In the genomic region with DNA sequence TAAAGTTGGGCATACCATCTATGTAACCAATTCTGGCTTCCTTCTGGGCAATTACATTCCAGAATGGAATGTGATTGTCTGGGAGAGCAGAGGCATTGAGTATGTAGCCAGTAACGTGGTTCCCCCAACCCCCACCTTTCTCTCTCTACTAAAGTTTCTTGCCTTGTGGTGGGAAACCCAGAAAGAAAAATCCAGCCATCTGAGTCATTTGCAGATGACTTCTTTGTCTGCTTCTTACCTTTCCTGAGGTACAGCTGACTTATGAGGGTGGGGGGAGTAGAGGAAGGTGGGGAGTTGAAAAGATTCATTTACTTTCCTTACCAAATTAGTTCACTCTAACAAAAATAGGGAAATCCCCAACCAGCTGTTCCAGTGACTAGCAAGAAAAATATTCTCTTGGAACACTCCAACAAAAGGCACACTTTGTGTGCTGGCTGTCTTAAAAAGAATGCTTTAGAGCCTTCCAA, we compare ENCODE assay signal across 13 cellular contexts.
DNase-seq lines count a peak whose midpoint lies in the region; ATAC-seq and TF ChIP-seq lines count a peak whose summit lies in the region.
"Had no signal": no experiment of that assay in that cellular context is flagged by ENCODE, and none has a peak within 500 bp of the region (broad histone marks: within the 10 kb centered on the region; RNA-seq: fewer than 3 reads in every experiment).

No MANE protein-coding gene starts in this region.

- no peak overlapping the region for H2BK15ac ChIP-seq in neuronal stem cell (ENCODE audit: low read length)

- no peak overlapping the region for H3K4me3 ChIP-seq in neuronal stem cell (ENCODE audit: low read length in 2 of 2)
- no peak overlapping the region for H3K4me3 ChIP-seq in dorsolateral prefrontal cortex
- H3K4me3 ChIP-seq: tibial artery had no signal

- H3K4me2 ChIP-seq in neuronal stem cell (ENCODE audit: insufficient read depth, low read length, poor library complexity, severe bottlenecking) = no peak overlapping the region

- no peak overlapping the region for H2BK12ac ChIP-seq in neuronal stem cell (ENCODE audit: low read length)

- peak overlapping the region; percentile 58 for H2AFZ ChIP-seq in neuronal stem cell (ENCODE audit: low read length)

- no peak overlapping the region for H2BK5ac ChIP-seq in neuronal stem cell (ENCODE audit: low read length)

- no peaks in the 10 kb centered on the region for H3K27me3 ChIP-seq in neuronal stem cell (ENCODE audit: control insufficient read depth in 3 of 3, insufficient read depth in 3 of 3, low read depth in 1 of 3, low read length in 3 of 3)
- peaks cover 0 to 4% (median 0%) of the 10 kb centered on the region in 45 donors for H3K27me3 ChIP-seq in dorsolateral prefrontal cortex
- H3K27me3 ChIP-seq: tibial artery had no signal

- peaks cover 0 to 7% of the 10 kb centered on the region in 2 donors for H3K9me3 ChIP-seq in neuronal stem cell (replicated peaks in 1 of 2; ENCODE audit: control insufficient read depth in 2 of 2, insufficient read depth in 1 of 2, low read depth in 1 of 2, low read length in 2 of 2)
- H3K9me3 ChIP-seq: tibial artery had no signal

- no peaks in the 10 kb centered on the region for H3K36me3 ChIP-seq in neuronal stem cell (replicated peaks in 1 of 2; ENCODE audit: control insufficient read depth in 2 of 2, insufficient read depth in 2 of 2, low read length in 2 of 2)
- H3K36me3 ChIP-seq: tibial artery had no signal

- ATAC-seq in GM18498 (IDR thresholded peaks at IDR 0.05; ENCODE audit: unreplicated experiment) (no peak), HG03378 (IDR thresholded peaks at IDR 0.05; ENCODE audit: unreplicated experiment) (no peak)

- no peak overlapping the region for H3K4ac ChIP-seq in neuronal stem cell (ENCODE audit: low read length)

- no peak overlapping the region for H4K8ac ChIP-seq in neuronal stem cell (ENCODE audit: low read depth, low read length)

- POLR2A ChIA-PET in RWPE1 (lab: Yijun Ruan, JAX; ENCODE audit: low non-redundant PET) = no interaction called here

- H4K91ac ChIP-seq in neuronal stem cell (ENCODE audit: low read depth, low read length, poor library complexity) = no peak overlapping the region

- intact Hi-C loops in dorsolateral prefrontal cortex (cut with DNase I) = no loop called here

- H3K9ac ChIP-seq in neuronal stem cell (ENCODE audit: low read depth, low read length, poor library complexity) = no peak overlapping the region

- no peaks in the 10 kb centered on the region for H3K79me1 ChIP-seq in neuronal stem cell (ENCODE audit: low read depth, low read length)

- no peak overlapping the region for H3K23ac ChIP-seq in neuronal stem cell (ENCODE audit: low read depth, low read length, poor library complexity)

- no peak overlapping the region for H2BK120ac ChIP-seq in neuronal stem cell (ENCODE audit: low read depth, low read length)

- DNase-seq in ELF-1 (ENCODE audit: low read depth, low spot score) (peak; percentile 63), RWPE1 (ENCODE audit: low spot score) (peak; percentile 87), fibroblast of gingiva (ENCODE audit: low read depth) (peak; percentile 45), neuronal stem cell (ENCODE audit: low spot score) (no peak), retina (no peak), dorsolateral prefrontal cortex (no peak)
- DNase-seq: erythroblast; Karpas-422; naive B cell; stimulated activated CD4-positive, alpha-beta T cell treated with anti-CD3 and anti-CD28 coated beads, Interleukin-4, amount 100 ng/mL, for 24 hours; tibial artery had no signal

- H3K18ac ChIP-seq in neuronal stem cell (ENCODE audit: low read length) = no peak overlapping the region

- no CpG with 5 or more reads among the region's 1 CpG for WGBS in neuronal stem cell (ENCODE audit: extremely low coverage in 2 of 2, insufficient read length in 2 of 2, insufficient replicate concordance in 1 of 2), 2 donors

- H2AK5ac ChIP-seq in neuronal stem cell (ENCODE audit: low read depth, low read length) = no peak overlapping the region

- H3K27ac ChIP-seq in RWPE1 (no peak overlapping the region), neuronal stem cell (replicated peaks; ENCODE audit: low read length) (no peak overlapping the region), dorsolateral prefrontal cortex (no peak overlapping the region)
- H3K27ac ChIP-seq: tibial artery had no signal

- TF ChIP-seq CTCF in RWPE1 (conservative IDR thresholded peaks at IDR 0.05; ENCODE audit: low read depth) = no peak
- TF ChIP-seq CTCF in dorsolateral prefrontal cortex (IDR thresholded peaks at IDR 0.05 in 54 of 56, conservative IDR thresholded peaks at IDR 0.05 in 2 of 56; ENCODE audit: low read depth in 1 of 56, partially characterized antibody in 56 of 56) = no peak

- H3K4me1 ChIP-seq in neuronal stem cell (ENCODE audit: control insufficient read depth in 2 of 2, insufficient read depth in 1 of 2, low read depth in 1 of 2, low read length in 2 of 2) = peaks cover 2 to 10% of the 10 kb centered on the region in 2 donors

- H3K14ac ChIP-seq in neuronal stem cell (ENCODE audit: low read length) = no peak overlapping the region

- CTCF ChIA-PET in RWPE1 (lab: Yijun Ruan, JAX) = no interaction called here

Comparison
In these comparisons a context has a peak if more than half of its experiments do, and no peak if none do; other contexts are left out.
1. DNase-seq: peak in ELF-1 (single experiment), RWPE1 (single experiment) and fibroblast of gingiva (single experiment); none in neuronal stem cell (single experiment), retina (single experiment) and dorsolateral prefrontal cortex (0 of 10).